ENCODE assay signal across 16 cellular contexts in genomic region chr3:156865732-156866131, GRCh38. TPM values are rescaled to one million over a fixed set of nuclear protein-coding genes. Genes with fewer than 3 reads are reported as not detected.
A peak's percentile ranks its signal among the peaks of the same experiment; 100 is the strongest.
DNase-seq lines count a peak whose midpoint lies in the region; ATAC-seq and TF ChIP-seq lines count a peak whose summit lies in the region.
"Had no signal": no experiment of that assay in that cellular context is flagged by ENCODE, and none has a peak within 500 bp of the region (broad histone marks: within the 10 kb centered on the region; RNA-seq: fewer than 3 reads in every experiment).

No MANE protein-coding gene starts in this region.

- intact Hi-C loops in activated CD8-positive, alpha-beta T cell treated with anti-CD3 and anti-CD28 coated beads for 36 hours (cut with micrococcal nuclease) = no loop called here

- H3K27ac ChIP-seq in neural progenitor cell = no peak overlapping the region
- H3K27ac ChIP-seq: BLaER1, sigmoid colon had no signal

- H3K9me3 ChIP-seq in neural progenitor cell (ENCODE audit: low read depth) = no peaks in the 10 kb centered on the region
- H3K9me3 ChIP-seq: BLaER1, sigmoid colon had no signal

- no peaks in the 10 kb centered on the region for H3K36me3 ChIP-seq in neural progenitor cell
- H3K36me3 ChIP-seq: BLaER1, sigmoid colon had no signal

- H3K9ac ChIP-seq in neural progenitor cell = no peak overlapping the region
- H3K9ac ChIP-seq: BLaER1 had no signal

- no peaks in the 10 kb centered on the region for H3K27me3 ChIP-seq in neural progenitor cell
- H3K27me3 ChIP-seq: BLaER1, sigmoid colon had no signal

- no peaks in the 10 kb centered on the region for H4K20me1 ChIP-seq in neural progenitor cell (ENCODE audit: low read depth)
- H4K20me1 ChIP-seq: BLaER1 had no signal

- H2AFZ ChIP-seq in neural progenitor cell (replicated peaks) = peak overlapping the region; percentile 34

- ATAC-seq in activated CD8-positive, alpha-beta T cell treated with anti-CD3 and anti-CD28 coated beads for 36 hours = no peak
- ATAC-seq: left cardiac atrium had no signal

- no peak overlapping the region for H3K4me2 ChIP-seq in neural progenitor cell
- H3K4me2 ChIP-seq: BLaER1 had no signal

- no peaks in the 10 kb centered on the region for H3K4me1 ChIP-seq in neural progenitor cell
- H3K4me1 ChIP-seq: BLaER1, sigmoid colon had no signal

- no peak overlapping the region for H3K4me3 ChIP-seq in choroid plexus epithelial cell (ENCODE audit: low read depth, low read length)
- H3K4me3 ChIP-seq in neural progenitor cell = no peak overlapping the region
- H3K4me3 ChIP-seq: BLaER1, sigmoid colon had no signal

- H3K4me3 Mint-ChIP-seq in neural progenitor cell = no peak overlapping the region
- no peak overlapping the region for H3K4me3 Mint-ChIP-seq in activated CD8-positive, alpha-beta T cell treated with anti-CD3 and anti-CD28 coated beads for 36 hours
- H3K4me3 Mint-ChIP-seq: dendritic cell treated with granulocyte-macrophage colony-stimulating factor and Interleukin-4, amounts not matched to agents 40 ng/mL and 50 ng/mL, for 4 days had no signal

- CTCF ChIA-PET in activated CD8-positive, alpha-beta T cell treated with anti-CD3 and anti-CD28 coated beads for 36 hours (lab: Charles Lee) = interaction anchor here (2.5 kb wide), 1 partner anchor 10 kb away, joined by 7 read pairs; no protein-coding TSS in a partner anchor

- no peak overlapping the region for H3K27ac Mint-ChIP-seq in neural progenitor cell
- no peak overlapping the region for H3K27ac Mint-ChIP-seq in activated CD8-positive, alpha-beta T cell treated with anti-CD3 and anti-CD28 coated beads for 36 hours
- H3K27ac Mint-ChIP-seq: dendritic cell treated with granulocyte-macrophage colony-stimulating factor and Interleukin-4, amounts not matched to agents 40 ng/mL and 50 ng/mL, for 4 days had no signal

- no peaks in the 10 kb centered on the region for H3K4me1 Mint-ChIP-seq in neural progenitor cell
- H3K4me1 Mint-ChIP-seq in activated CD8-positive, alpha-beta T cell treated with anti-CD3 and anti-CD28 coated beads for 36 hours (ENCODE audit: low read depth) = no peaks in the 10 kb centered on the region

- TF ChIP-seq CTCF in choroid plexus epithelial cell (conservative IDR thresholded peaks at IDR 0.05; ENCODE audit: low read depth, low read length) (peak; percentile 15), neural progenitor cell (IDR thresholded peaks at IDR 0.05) (no peak)
- TF ChIP-seq CTCF in activated CD8-positive, alpha-beta T cell treated with anti-CD3 and anti-CD28 coated beads for 36 hours (IDR thresholded peaks at IDR 0.05) = no peak

- no peaks in the 10 kb centered on the region for H3K79me2 ChIP-seq in neural progenitor cell (ENCODE audit: low read depth)

- no peaks in the 10 kb centered on the region for H3K36me3 Mint-ChIP-seq in neural progenitor cell
- no peaks in the 10 kb centered on the region for H3K36me3 Mint-ChIP-seq in activated CD8-positive, alpha-beta T cell treated with anti-CD3 and anti-CD28 coated beads for 36 hours (ENCODE audit: low read depth)

- H3K27me3 Mint-ChIP-seq in neural progenitor cell (ENCODE audit: insufficient read depth, low read depth) = no peaks in the 10 kb centered on the region
- H3K27me3 Mint-ChIP-seq in activated CD8-positive, alpha-beta T cell treated with anti-CD3 and anti-CD28 coated beads for 36 hours = no peaks in the 10 kb centered on the region
- H3K27me3 Mint-ChIP-seq: dendritic cell treated with granulocyte-macrophage colony-stimulating factor and Interleukin-4, amounts not matched to agents 40 ng/mL and 50 ng/mL, for 4 days had no signal

- DNase-seq in Daoy (ENCODE audit: low read depth) (peak; percentile 5), M059J (ENCODE audit: low read depth) (peak; percentile 35), choroid plexus epithelial cell (ENCODE audit: low read depth) (peak; percentile 38), neural progenitor cell (ENCODE audit: low spot score) (no peak), NCI-H345 treated with DMSO at 0.1 percent for 48 hours (lab: John Stamatoyannopoulos, UW; ENCODE audit: unreplicated experiment) (no peak), GDM1 (lab: John Stamatoyannopoulos, UW) (no peak)
- DNase-seq in activated CD8-positive, alpha-beta T cell treated with anti-CD3 and anti-CD28 coated beads for 36 hours = no peak
- DNase-seq: activated CD4-positive, CD25-positive, alpha-beta regulatory T cell treated with anti-CD3 and anti-CD28 coated beads, Interleukin-2, amount 50 U/mL, for 72 hours; activated naive CD4-positive, alpha-beta T cell; DMS153; left cardiac atrium; nucleus accumbens; sigmoid colon; T-helper 2 cell had no signal

- no peaks in the 10 kb centered on the region for H3K9me3 Mint-ChIP-seq in neural progenitor cell
- H3K9me3 Mint-ChIP-seq in activated CD8-positive, alpha-beta T cell treated with anti-CD3 and anti-CD28 coated beads for 36 hours = no peaks in the 10 kb centered on the region
- H3K9me3 Mint-ChIP-seq: dendritic cell treated with granulocyte-macrophage colony-stimulating factor and Interleukin-4, amounts not matched to agents 40 ng/mL and 50 ng/mL, for 4 days had no signal

- POLR2A ChIA-PET in activated CD8-positive, alpha-beta T cell treated with anti-CD3 and anti-CD28 coated beads for 36 hours (lab: Charles Lee) = no interaction called here

- no peaks in the 10 kb centered on the region for H3F3A ChIP-seq in neural progenitor cell (ENCODE audit: low read depth)

RNA-seq across cellular contexts. Expression of gene LEKR1, which starts 39.6 kb away (rescaled TPM):
- 0.71 and 1.4 TPM in 2 replicates for total RNA-seq in Daoy (2014; rRNA removed; shearing (Covaris generic))
- total RNA-seq in M059J (2014; rRNA removed; shearing (Covaris generic)) = 0.94 and 1.6 TPM in 2 replicates
- 0.56 and 1.9 TPM in 2 replicates for total RNA-seq in neural progenitor cell (ENCODE audit: low replicate concordance)
- total RNA-seq in activated CD8-positive, alpha-beta T cell treated with anti-CD3 and anti-CD28 coated beads for 36 hours = 1 to 10 TPM in 1 of 2 experiments, under 1 TPM in 1; 0.40 to 1.1 TPM

Comparison
In these comparisons a context has a peak if more than half of its experiments do, and no peak if none do; other contexts are left out.
1. DNase-seq: peak in Daoy (single experiment), M059J (single experiment) and choroid plexus epithelial cell (single experiment); none in neural progenitor cell (single experiment), activated CD8-positive, alpha-beta T cell treated with anti-CD3 and anti-CD28 coated beads for 36 hours (single experiment), NCI-H345 treated with DMSO at 0.1 percent for 48 hours (single experiment) and GDM1 (single experiment).